Comparison of ENCODE assay signal across 33 cellular contexts in genomic region chr1:86461482-86461881, GRCh38.
"Had no signal": no experiment of that assay in that cellular context is flagged by ENCODE, and none has a peak within 500 bp of the region (broad histone marks: within the 10 kb centered on the region; RNA-seq: fewer than 3 reads in every experiment).

No MANE protein-coding gene starts in this region.

- ATAC-seq: activated CD8-positive, alpha-beta memory T cell treated with anti-CD3 and anti-CD28 coated beads, Interleukin-2, amount 10 ng/mL, durations not matched to agents 7 days and 5 days; activated naive CD8-positive, alpha-beta T cell treated with anti-CD3 and anti-CD28 coated beads, Interleukin-2, amount 50 U/mL, for 24 hours had no signal

- H3K27ac ChIP-seq: VCaP had no signal

- DNase-seq: activated B cell treated with CpG ODN at 0.5 μM for 24 hours; activated CD4-positive, alpha-beta memory T cell treated with anti-CD3 and anti-CD28 coated beads, Interleukin-2, amount 10 ng/mL, durations not matched to agents 7 days and 5 days; activated CD4-positive, alpha-beta T cell treated with anti-CD3 and anti-CD28 coated beads for 4 hours; activated CD4-positive, alpha-beta T cell treated with anti-CD3 and anti-CD28 coated beads, Interleukin-2, amount 50 U/mL, for 1 hour; activated CD4-positive, CD25-positive, alpha-beta regulatory T cell treated with anti-CD3 and anti-CD28 coated beads, Interleukin-2, amount 50 U/mL, for 72 hours; activated CD8-positive, alpha-beta memory T cell treated with anti-CD3 and anti-CD28 coated beads for 24 hours; activated CD8-positive, alpha-beta memory T cell treated with anti-CD3 and anti-CD28 coated beads, Interleukin-2, amount 10 ng/mL, durations not matched to agents 7 days and 5 days; activated CD8-positive, alpha-beta memory T cell treated with anti-CD3 and anti-CD28 coated beads, Interleukin-2, amount 50 U/mL, for 48 hours; activated effector memory CD4-positive, alpha-beta T cell treated with Interleukin-2 at 50 U/mL for 16 hours; activated naive CD4-positive, alpha-beta T cell treated with anti-CD3 and anti-CD28 coated beads, Interleukin-2, amount 10 ng/mL, durations not matched to agents 7 days and 5 days; activated naive CD8-positive, alpha-beta T cell treated with anti-CD3 and anti-CD28 coated beads, Interleukin-2, amount 50 U/mL, for 24 hours; activated T-cell treated with anti-CD3 and anti-CD28 coated beads, Interleukin-2, amount 50 U/mL, for 48 hours; anterior cingulate cortex; caudate nucleus; cerebellar nuclear complex; MM.1S; NCI-H1092; NCI-H1417; NCI-H146; NCI-H187; NCI-H2029 treated with DMSO at 0.1 percent for 48 hours; NCI-H2107; NCI-H2171; NCI-H510A; NCI-H526; NCI-H748 treated with DMSO at 0.1 percent for 48 hours; NK-92 treated with Interleukin-12 subunit alpha and Interleukin-12 subunit beta, amount 100 ng/mL, for 24 hours; Right ventricle myocardium superior; SW 1271; T-helper 1 cell; T-helper 2 cell; T-helper 9 cell had no signal
